9 cellular contexts compared by ENCODE assay signal in the genomic region with DNA sequence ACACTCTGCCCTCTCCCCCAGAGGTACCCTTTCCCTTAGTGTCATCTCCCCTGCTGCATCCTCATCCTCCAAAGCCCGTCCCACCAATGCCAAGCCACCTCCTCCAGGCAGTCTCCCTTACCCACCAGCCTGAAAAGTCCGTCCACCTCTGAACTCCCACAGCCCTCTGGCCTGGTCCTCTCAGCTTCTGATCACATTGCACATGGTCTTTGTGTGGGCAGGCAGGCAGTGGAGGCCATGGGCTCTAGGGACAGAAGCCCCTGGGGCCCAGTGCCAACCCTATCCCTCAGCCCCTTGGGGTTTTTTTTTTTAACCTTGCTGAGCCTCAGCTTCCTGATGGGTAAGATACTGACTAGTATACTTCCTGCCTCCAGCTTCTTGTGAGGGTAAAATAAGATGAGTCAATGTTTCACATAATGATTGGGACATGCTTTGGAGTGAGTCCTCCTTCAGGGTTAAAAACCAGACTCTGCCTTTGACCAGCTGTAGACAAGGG. TPM values are rescaled to one million over a fixed set of nuclear protein-coding genes. Genes with fewer than 3 reads are reported as not detected.
DNase-seq lines count a peak whose midpoint lies in the region; ATAC-seq and TF ChIP-seq lines count a peak whose summit lies in the region.
"Had no signal": no experiment of that assay in that cellular context is flagged by ENCODE, and none has a peak within 500 bp of the region (broad histone marks: within the 10 kb centered on the region; RNA-seq: fewer than 3 reads in every experiment).

No MANE protein-coding gene starts in this region.

- H3K4me1 Mint-ChIP-seq in T-helper 2 cell treated with Interferon-gamma antibody and Interleukin-4, amounts not matched to agents 5 μg/mL and 100 μg/mL, for 36 hours (ENCODE audit: low read depth) = peaks cover 17% of the 10 kb centered on the region

- intact Hi-C loops in vagina (cut with DNase I) = no loop called here
- intact Hi-C loops in body of pancreas (cut with DNase I) = no loop called here

- H3K27ac ChIP-seq in vagina (no peak overlapping the region), body of pancreas (no peak overlapping the region)

- H3K36me3 Mint-ChIP-seq in T-helper 2 cell treated with Interferon-gamma antibody and Interleukin-4, amounts not matched to agents 5 μg/mL and 100 μg/mL, for 36 hours (ENCODE audit: low read depth) = no peaks in the 10 kb centered on the region

- no peaks in the 10 kb centered on the region for H3K9me3 ChIP-seq in vagina
- H3K9me3 ChIP-seq in body of pancreas = no peaks in the 10 kb centered on the region

- TF ChIP-seq CTCF in kidney epithelial cell (IDR thresholded peaks at IDR 0.05; ENCODE audit: insufficient read depth, low read length, poor library complexity, severe bottlenecking) (no peak), vagina (IDR thresholded peaks at IDR 0.05) (no peak), body of pancreas (IDR thresholded peaks at IDR 0.05) (no peak)

- peak; percentile 76 for DNase-seq in EL
- DNase-seq in T-helper 2 cell treated with Interferon-gamma antibody and Interleukin-4, amounts not matched to agents 5 μg/mL and 100 μg/mL, for 36 hours (ENCODE audit: low spot score) = peak; percentile 28
- peak; percentile 49 for DNase-seq in kidney epithelial cell (ENCODE audit: low read depth)
- DNase-seq in hypothalamus (lab: John Stamatoyannopoulos, UW) = no peak
- no peak for DNase-seq in vagina (ENCODE audit: extremely low spot score in 2 of 2)
- DNase-seq in body of pancreas = no peak
- DNase-seq: NCI-H1105 treated with DMSO at 0.1 percent for 48 hours had no signal

- WGBS in body of pancreas, 2 donors = 85 to 88% methylated on average over 2 of the region's 2 CpGs

- ATAC-seq in HG02870 (IDR thresholded peaks at IDR 0.05; ENCODE audit: unreplicated experiment) = peak; percentile 47
- no peak for ATAC-seq in GM19395 (IDR thresholded peaks at IDR 0.05; ENCODE audit: unreplicated experiment)
- no peak for ATAC-seq in body of pancreas

- H3K4me3 ChIP-seq in kidney epithelial cell (ENCODE audit: low read depth, low read length) (no peak overlapping the region), vagina (no peak overlapping the region), body of pancreas (no peak overlapping the region)

- no peaks in the 10 kb centered on the region for H3K4me1 ChIP-seq in vagina
- no peaks in the 10 kb centered on the region for H3K4me1 ChIP-seq in body of pancreas

- peak overlapping the region; percentile 22 for H3K27ac Mint-ChIP-seq in T-helper 2 cell treated with Interferon-gamma antibody and Interleukin-4, amounts not matched to agents 5 μg/mL and 100 μg/mL, for 36 hours

- H3K9me3 Mint-ChIP-seq in T-helper 2 cell treated with Interferon-gamma antibody and Interleukin-4, amounts not matched to agents 5 μg/mL and 100 μg/mL, for 36 hours = no peaks in the 10 kb centered on the region

- H3K27me3 Mint-ChIP-seq in T-helper 2 cell treated with Interferon-gamma antibody and Interleukin-4, amounts not matched to agents 5 μg/mL and 100 μg/mL, for 36 hours (ENCODE audit: low read depth) = peaks cover 3% of the 10 kb centered on the region

- no peaks in the 10 kb centered on the region for H3K27me3 ChIP-seq in kidney epithelial cell (ENCODE audit: control insufficient read depth, insufficient read depth, low read length)
- no peaks in the 10 kb centered on the region for H3K27me3 ChIP-seq in vagina
- H3K27me3 ChIP-seq in body of pancreas = no peaks in the 10 kb centered on the region

- H3K36me3 ChIP-seq in kidney epithelial cell (ENCODE audit: control insufficient read depth, insufficient read depth, low read length) = no peaks in the 10 kb centered on the region
- H3K36me3 ChIP-seq in vagina = no peaks in the 10 kb centered on the region
- H3K36me3 ChIP-seq in body of pancreas (replicated peaks in 1 of 2; ENCODE audit: insufficient read depth in 1 of 2, low read depth in 2 of 2) = no peaks in the 10 kb centered on the region

- TF ChIP-seq POLR2A in vagina (IDR thresholded peaks at IDR 0.05) = no peak
- no peak for TF ChIP-seq POLR2A in body of pancreas (IDR thresholded peaks at IDR 0.05)

- H3K4me3 Mint-ChIP-seq in T-helper 2 cell treated with Interferon-gamma antibody and Interleukin-4, amounts not matched to agents 5 μg/mL and 100 μg/mL, for 36 hours = peak overlapping the region; percentile 41

RNA-seq across cellular contexts. Expression of a gene that starts 19.4 kb away (rescaled TPM):
- total RNA-seq in kidney epithelial cell (0.41 and 0.75 TPM in 2 replicates), vagina (21.4 TPM), body of pancreas (10 to 100 TPM in 1 of 2 donors, 1 to 10 TPM in 1; 5.3 to 13.5 TPM)

Comparison
In these comparisons a context has a peak if more than half of its experiments do, and no peak if none do; other contexts are left out.
1. DNase-seq: peak in EL (single experiment), T-helper 2 cell treated with Interferon-gamma antibody and Interleukin-4, amounts not matched to agents 5 μg/mL and 100 μg/mL, for 36 hours (single experiment) and kidney epithelial cell (single experiment); none in hypothalamus (0 of 51), vagina (0 of 2) and body of pancreas (0 of 4).